1 cellular context compared by ENCODE assay signal in genomic region chr2:163621445-163622004, GRCh38.
TF ChIP-seq lines count a peak whose summit lies in the region.

No MANE protein-coding gene starts in this region.

TF ChIP-seq in H1, 55 proteins besides CTCF, POLR2A, EP300 and RAD21 (continued from another document):
- TF ChIP-seq ATF3 (IDR thresholded peaks at IDR 0.05; ENCODE audit: insufficient read depth, low read depth, low read length) (no peak), RBBP5 (IDR thresholded peaks at IDR 0.05; ENCODE audit: borderline replicate concordance, low read depth, low read length) (no peak), SAP30 (IDR thresholded peaks at IDR 0.05; ENCODE audit: insufficient read depth, insufficient replicate concordance, low read length) (no peak), HDAC2 (IDR thresholded peaks at IDR 0.05; ENCODE audit: borderline replicate concordance in 1 of 2, low read depth in 2 of 2, low read length in 2 of 2) (no peak), CHD7 (IDR thresholded peaks at IDR 0.05; ENCODE audit: insufficient replicate concordance, low read length) (no peak), CBX8 (IDR thresholded peaks at IDR 0.05; ENCODE audit: borderline replicate concordance, low read depth, low read length) (no peak), SP2 (IDR thresholded peaks at IDR 0.05; ENCODE audit: low read length) (no peak), BACH1 (IDR thresholded peaks at IDR 0.05; ENCODE audit: low read length) (no peak), SIN3A (conservative IDR thresholded peaks at IDR 0.05 in 1 of 2, IDR thresholded peaks at IDR 0.05 in 1 of 2; ENCODE audit: low read depth in 1 of 2, low read length in 2 of 2) (no peak), MAX (IDR thresholded peaks at IDR 0.05) (no peak), JUND (IDR thresholded peaks at IDR 0.05; ENCODE audit: low read length) (no peak), SIX5 (IDR thresholded peaks at IDR 0.05; ENCODE audit: low read depth, low read length) (no peak), FOSL1 (IDR thresholded peaks at IDR 0.05; ENCODE audit: insufficient read depth, low read depth, low read length) (no peak), KDM5A (IDR thresholded peaks at IDR 0.05; ENCODE audit: low read length) (no peak)
